17 cellular contexts compared by ENCODE assay signal in the genomic region with DNA sequence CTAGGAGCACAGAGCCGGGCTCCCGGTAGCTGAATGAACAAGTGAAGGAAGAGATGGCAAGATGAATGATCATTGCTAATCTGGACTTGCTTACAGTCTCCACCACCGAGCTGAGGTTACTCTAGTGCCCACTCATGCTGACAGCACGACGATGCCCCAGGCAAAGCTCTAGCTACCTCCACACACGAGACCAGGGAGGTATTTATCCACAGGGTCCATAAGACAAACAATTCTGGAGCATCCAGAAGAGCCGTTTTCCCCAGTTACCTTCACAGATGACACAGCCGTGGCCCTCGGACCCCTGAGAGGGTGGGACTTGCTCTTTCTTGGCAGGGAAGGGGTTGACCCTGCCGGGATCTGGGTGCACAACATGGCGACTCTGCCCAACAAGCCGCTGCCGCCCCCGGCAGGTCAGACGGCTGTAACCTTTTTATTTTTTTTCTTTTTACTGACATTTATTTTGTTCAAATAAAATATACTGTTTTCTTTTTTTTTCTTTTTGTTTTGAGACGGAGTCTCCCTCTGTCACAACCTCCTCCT.
DNase-seq lines count a peak whose midpoint lies in the region; FAIRE-seq and TF ChIP-seq lines count a peak whose summit lies in the region.
"Had no signal": no experiment of that assay in that cellular context is flagged by ENCODE, and none has a peak within 500 bp of the region (broad histone marks: within the 10 kb centered on the region; RNA-seq: fewer than 3 reads in every experiment).

No MANE protein-coding gene starts in this region.

- no peak for TF ChIP-seq POLR2A in sigmoid colon (IDR thresholded peaks at IDR 0.05)

- TF ChIP-seq EP300 in sigmoid colon (IDR thresholded peaks at IDR 0.05): no peak

- CTCF ChIA-PET in RWPE1 (lab: Yijun Ruan, JAX): no interaction called here

- no peaks in the 10 kb centered on the region for H3K27me3 ChIP-seq in sigmoid colon

- H3K4me1 ChIP-seq in kidney (ENCODE audit: control insufficient read depth in 1 of 2, insufficient read depth in 1 of 2, low read depth in 1 of 2, low read length in 2 of 2) (no peaks in the 10 kb centered on the region), sigmoid colon (peaks cover 0 to 34% (median 22%) of the 10 kb centered on the region in 4 donors)

- H3K36me3 ChIP-seq in kidney (ENCODE audit: control insufficient read depth in 1 of 2, insufficient read depth in 2 of 2, low read length in 2 of 2): no peaks in the 10 kb centered on the region
- no peaks in the 10 kb centered on the region for H3K36me3 ChIP-seq in sigmoid colon

- DNase-seq in HTR-8/SVneo (ENCODE audit: insufficient read length, low spot score) (no peak), RWPE1 (ENCODE audit: low spot score) (no peak), kidney (peak; percentile 41), sigmoid colon (peak; percentile 56), Ammon's horn (ENCODE audit: low spot score) (no peak), COR-L47 (lab: John Stamatoyannopoulos, UW) (no peak)
- no peak for DNase-seq in effector CD4-positive, alpha-beta T cell
- DNase-seq: DND-41, HCEC 1CT, MV-4-11, NCI-H1694 treated with DMSO at 0.1 percent for 48 hours, NCI-H226, NCI-H524, NCI-H82, SHP77 had no signal

- H3K9me3 ChIP-seq in kidney (ENCODE audit: control insufficient read depth in 1 of 2, low read length in 2 of 2) (no peaks in the 10 kb centered on the region), sigmoid colon (no peaks in the 10 kb centered on the region)

- H3K4me3 ChIP-seq in kidney (ENCODE audit: low read length in 2 of 2) (no peak overlapping the region), sigmoid colon (no peak overlapping the region)
- H3K4me3 ChIP-seq: SK-N-MC had no signal

- 92 to 95% methylated on average over 16 of the region's 16 CpGs for WGBS in sigmoid colon, 2 donors

- peak overlapping the region; percentile 93 for H3K27ac ChIP-seq in RWPE1
- no peak overlapping the region for H3K27ac ChIP-seq in kidney (ENCODE audit: low read depth in 2 of 2, low read length in 2 of 2)
- H3K27ac ChIP-seq in sigmoid colon: no peak overlapping the region
- H3K27ac ChIP-seq: KMS-11, SK-N-MC had no signal

- no peak overlapping the region for H3K9ac ChIP-seq in kidney (ENCODE audit: low read length in 2 of 2)
- H3K9ac ChIP-seq: KMS-11 had no signal

- POLR2A ChIA-PET in RWPE1 (lab: Yijun Ruan, JAX; ENCODE audit: low non-redundant PET): no interaction called here

- intact Hi-C loops in kidney (cut with DNase I) (no loop called here), sigmoid colon (cut with DNase I) (no loop called here)

- no peak for TF ChIP-seq CTCF in RWPE1 (conservative IDR thresholded peaks at IDR 0.05; ENCODE audit: low read depth)
- TF ChIP-seq CTCF in kidney (IDR thresholded peaks at IDR 0.05; ENCODE audit: borderline replicate concordance, extremely low read depth, insufficient read depth): no peak
- no peak for TF ChIP-seq CTCF in sigmoid colon (IDR thresholded peaks at IDR 0.05)

- FAIRE-seq in HTR-8/SVneo (lab: Jason Lieb, UNC) (peak; percentile 71), kidney (lab: Jason Lieb, UNC) (no peak)

Comparison
In these comparisons a context has a peak if more than half of its experiments do, and no peak if none do; other contexts are left out.
1. DNase-seq: peak in kidney (single experiment) and sigmoid colon (single experiment); none in HTR-8/SVneo (single experiment), RWPE1 (single experiment), effector CD4-positive, alpha-beta T cell (single experiment), Ammon's horn (single experiment) and COR-L47 (single experiment).